Comparison of ENCODE assay signal across 26 cellular contexts in the genomic region with DNA sequence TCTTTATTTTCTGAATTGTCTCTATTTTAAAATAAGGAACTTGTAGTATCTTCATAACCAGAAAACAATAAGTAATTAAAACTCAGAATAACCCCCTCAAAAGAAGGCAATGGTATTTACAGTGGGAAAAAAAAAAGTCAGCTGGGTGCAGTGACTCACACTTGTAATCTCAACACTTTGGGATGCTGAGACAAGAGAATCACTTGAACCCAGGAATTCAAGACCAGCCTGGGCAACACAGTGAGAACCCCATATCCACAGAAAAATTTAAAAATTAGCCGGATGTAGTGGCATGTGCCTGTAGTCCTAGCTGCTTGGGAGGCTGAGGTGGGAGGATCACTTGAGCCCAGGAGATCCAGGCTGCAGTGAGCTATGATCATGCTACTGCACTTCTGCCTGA. TPM values are rescaled to one million over a fixed set of nuclear protein-coding genes. Genes with fewer than 3 reads are reported as not detected.
DNase-seq lines count a peak whose midpoint lies in the region; ATAC-seq, FAIRE-seq and TF ChIP-seq lines count a peak whose summit lies in the region.
"Had no signal": no experiment of that assay in that cellular context is flagged by ENCODE, and none has a peak within 500 bp of the region (broad histone marks: within the 10 kb centered on the region; RNA-seq: fewer than 3 reads in every experiment).

No MANE protein-coding gene starts in this region.

- no peak for TF ChIP-seq EP300 in A549 (IDR thresholded peaks at IDR 0.05)

- in situ Hi-C loops in astrocyte of the spinal cord (cut with HindIII; ENCODE audit: low sequenced_read_pairs) = no loop called here

- WGBS in A549 (ENCODE audit: missing lambda C conversion rate) = 78% methylated on average over 1 of the region's 1 CpG

- TF ChIP-seq RAD21 in A549 (conservative IDR thresholded peaks at IDR 0.05 in 1 of 2, IDR thresholded peaks at IDR 0.05 in 1 of 2) = no peak

- POLR2A ChIA-PET in A549 (lab: Yijun Ruan, JAX) (no interaction called here), HEK293T (lab: Yijun Ruan, JAX) (no interaction called here)

- DNase-seq in A549 (ENCODE audit: low read depth in 1 of 2, low spot score in 1 of 2) (no peak), HEK293T (ENCODE audit: extremely low spot score) (no peak), astrocyte of the spinal cord (ENCODE audit: low read depth, low spot score) (peak; percentile 43), foreskin keratinocyte (peak; percentile 55 to 82), GM20000 (ENCODE audit: low spot score) (no peak)
- DNase-seq in stimulated activated CD4-positive, alpha-beta T cell treated with anti-CD3 and anti-CD28 coated beads, Interleukin-15, amount 100 ng/mL, for 24 hours = no peak
- DNase-seq: activated CD4-positive, alpha-beta T cell treated with anti-CD3 and anti-CD28 coated beads, Interleukin-2, amount 50 U/mL, for 48 hours; activated naive CD4-positive, alpha-beta T cell treated with Interleukin-2 at 50 U/mL for 16 hours; activated T-cell treated with anti-CD3 and anti-CD28 coated beads for 4 hours; CD4-positive, alpha-beta T cell; colonic mucosa; DMS153; Kasumi-1; NCI-H1105 treated with DMSO at 0.1 percent for 48 hours; NCI-H2107; NCI-H524 treated with DMSO at 0.1 percent for 48 hours; psoas muscle; stimulated activated CD8-positive, alpha-beta memory T cell treated with anti-CD3 and anti-CD28 coated beads, Interleukin-4, amount 100 ng/mL, for 48 hours; uterus had no signal

- no peaks in the 10 kb centered on the region for H3K9me3 ChIP-seq in A549
- H3K9me3 ChIP-seq: colonic mucosa, psoas muscle, uterus had no signal

- TF ChIP-seq CTCF in A549 (IDR thresholded peaks at IDR 0.05) (no peak), astrocyte of the spinal cord (IDR thresholded peaks at IDR 0.05; ENCODE audit: low read depth, low read length) (no peak), foreskin keratinocyte (conservative IDR thresholded peaks at IDR 0.05) (no peak), GM20000 (IDR thresholded peaks at IDR 0.05; ENCODE audit: extremely low read depth, missing control alignments) (no peak)

- H3K27me3 ChIP-seq in foreskin keratinocyte = no peaks in the 10 kb centered on the region
- H3K27me3 ChIP-seq: colonic mucosa, uterus had no signal

- ATAC-seq in A549 = no peak
- no peak for ATAC-seq in foreskin keratinocyte
- no peak for ATAC-seq in GM19324 (IDR thresholded peaks at IDR 0.05; ENCODE audit: low FRiP score, unreplicated experiment)
- no peak for ATAC-seq in GM21576 (IDR thresholded peaks at IDR 0.05; ENCODE audit: unreplicated experiment)
- ATAC-seq: psoas muscle, Right ventricle myocardium inferior had no signal

- FAIRE-seq in A549 (lab: Jason Lieb, UNC) = no peak
- FAIRE-seq: HTR-8/SVneo had no signal

- no peak overlapping the region for H3K27ac ChIP-seq in A549
- H3K27ac ChIP-seq in foreskin keratinocyte = no peak overlapping the region
- H3K27ac ChIP-seq: colonic mucosa, psoas muscle, VCaP had no signal

- H3K4me3 ChIP-seq in A549 = no peak overlapping the region
- no peak overlapping the region for H3K4me3 ChIP-seq in astrocyte of the spinal cord (ENCODE audit: low read depth, low read length)
- H3K4me3 ChIP-seq: colonic mucosa, psoas muscle, uterus had no signal

- H3K4me1 ChIP-seq in A549 (peaks cover 18% of the 10 kb centered on the region), foreskin keratinocyte (peaks cover 23% of the 10 kb centered on the region)
- H3K4me1 ChIP-seq: colonic mucosa, uterus had no signal

- H3K4me2 ChIP-seq in A549 = no peak overlapping the region

- CTCF ChIA-PET in A549 (lab: Yijun Ruan, JAX) (interaction anchor here (0.7 to 6.6 kb wide), 4 partner anchors 13 to 524 kb away, joined by 3 to 89 read pairs (median 12); no protein-coding TSS in a partner anchor), HEK293T (lab: Yijun Ruan, JAX) (interaction anchor here (0.6 kb wide), 1 partner anchor 39 kb away, joined by 3 read pairs; no protein-coding TSS in a partner anchor)

- TF ChIP-seq POLR2A in A549 (IDR thresholded peaks at IDR 0.05; ENCODE audit: low read length) = no peak

TF ChIP-seq in A549, 52 proteins besides CTCF, POLR2A, EP300 and RAD21:
- TF ChIP-seq FOSL2 (IDR thresholded peaks at IDR 0.05) (no peak), FOSL2 (CRISPR knock-in tag; IDR thresholded peaks at IDR 0.05) (peak; percentile 39; the same call in 1 of the 2 replicates), HDAC2 (IDR thresholded peaks at IDR 0.05) (no peak)

TF ChIP-seq in HEK293T, 16 proteins besides CTCF, POLR2A, EP300 and RAD21:
- TF ChIP-seq SUZ12 (IDR thresholded peaks at IDR 0.05) (no peak), ZNF384 (IDR thresholded peaks at IDR 0.05) (0 out of 2 replicates have a peak, but pooled peaks have one; percentile 6)

RNA-seq across cellular contexts. Expression of a gene that starts 33.5 kb away (rescaled TPM):
- 0.75 and 0.79 TPM in 2 replicates for polyA plus RNA-seq in A549 (2011; rRNA removed)
- 2.3 and 2.7 TPM in 2 replicates for polyA plus RNA-seq in A549 (2012; cell fraction: cytosol; rRNA removed)
- 14.4 and 15.1 TPM in 2 replicates for polyA plus RNA-seq in A549 (2012; cell fraction: nucleus; rRNA removed)
- polyA plus RNA-seq in A549 (2017; fragmentation: RNase III; extraction: RNeasy Plus Mini Kit Qiagen cat#74134 plus additional on column Dnase treatment) = 2.0 to 2.7 TPM (median 2.1 TPM) in 3 replicates
- polyA minus RNA-seq in A549 (2011; rRNA and poly(A)+ RNA removed) = 1.1 and 1.2 TPM in 2 replicates
- 0.04 and 0.10 TPM in 2 replicates for total RNA-seq in foreskin keratinocyte
- 0.08 and 0.13 TPM in 2 replicates for polyA plus RNA-seq in foreskin keratinocyte

RNA-seq across cellular contexts. Expression of a gene that starts 37.8 kb away (rescaled TPM):
- polyA plus RNA-seq in A549 (2011; rRNA removed) (22.1 and 30.4 TPM in 2 replicates), A549 (2017; fragmentation: RNase III; extraction: RNeasy Plus Mini Kit Qiagen cat#74134 plus additional on column Dnase treatment) (21.2 to 21.9 TPM (median 21.7 TPM) in 3 replicates), foreskin keratinocyte (13.0 and 14.5 TPM in 2 replicates)
- polyA plus RNA-seq in A549 (2012; cell fraction: cytosol; rRNA removed) = 12.1 and 14.7 TPM in 2 replicates
- polyA plus RNA-seq in A549 (2012; cell fraction: nucleus; rRNA removed) = 6.1 and 10.3 TPM in 2 replicates
- polyA minus RNA-seq in A549 (2011; rRNA and poly(A)+ RNA removed) = 38.3 and 38.4 TPM in 2 replicates
- total RNA-seq in foreskin keratinocyte = 31.7 and 32.5 TPM in 2 replicates
- total RNA-seq: CD4-positive, alpha-beta T cell had no signal

RNA-seq across cellular contexts. Expression of a gene that starts 55.4 kb away (rescaled TPM):
- not detected in 2 replicates for polyA plus RNA-seq in A549 (2011; rRNA removed)
- polyA plus RNA-seq in A549 (2012; cell fraction: cytosol; rRNA removed) = not detected in 2 replicates
- not detected in 2 replicates for polyA plus RNA-seq in A549 (2012; cell fraction: nucleus; rRNA removed)
- polyA plus RNA-seq in A549 (2017; fragmentation: RNase III; extraction: RNeasy Plus Mini Kit Qiagen cat#74134 plus additional on column Dnase treatment) = not detected in 3 replicates
- not detected in 2 replicates for polyA minus RNA-seq in A549 (2011; rRNA and poly(A)+ RNA removed)
- not detected in 2 replicates for total RNA-seq in foreskin keratinocyte
- not detected in 2 replicates for polyA plus RNA-seq in foreskin keratinocyte
- total RNA-seq: CD4-positive, alpha-beta T cell; neural crest cell; T-helper 1 cell treated with Interleukin-12 subunit alpha and Interleukin-12 subunit beta and Interleukin-4 antibody, amounts not matched to agents 30 ng/mL and 1 ng/mL, for 36 hours had no signal

Comparison
In these comparisons a context has a peak if more than half of its experiments do, and no peak if none do; other contexts are left out.
1. DNase-seq: peak in astrocyte of the spinal cord (single experiment) and foreskin keratinocyte (2 of 2); none in A549 (0 of 2), HEK293T (single experiment), stimulated activated CD4-positive, alpha-beta T cell treated with anti-CD3 and anti-CD28 coated beads, Interleukin-15, amount 100 ng/mL, for 24 hours (single experiment) and GM20000 (single experiment).